In the genomic region with DNA sequence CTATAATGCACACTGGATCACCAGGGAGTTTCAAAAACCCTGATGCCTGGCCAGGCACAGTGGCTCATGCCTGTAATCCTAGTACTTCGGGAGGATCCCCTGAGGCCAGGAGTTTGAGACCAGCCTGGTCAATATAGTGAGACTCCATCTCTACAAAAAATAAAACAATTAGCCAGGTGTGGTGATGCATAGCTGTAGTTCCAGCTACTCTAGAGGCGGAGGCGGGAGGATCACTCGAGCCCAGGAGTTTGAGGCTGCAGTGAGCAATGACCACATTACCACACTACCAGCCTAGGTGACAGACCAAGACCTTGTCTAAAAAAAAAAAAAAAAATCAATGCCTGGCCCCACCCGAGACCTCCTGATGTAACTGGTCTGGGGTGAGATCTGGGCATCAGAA, we compare ENCODE assay signal across 18 cellular contexts.
DNase-seq lines count a peak whose midpoint lies in the region; ATAC-seq, FAIRE-seq and TF ChIP-seq lines count a peak whose summit lies in the region.
"Had no signal": no experiment of that assay in that cellular context is flagged by ENCODE, and none has a peak within 500 bp of the region (broad histone marks: within the 10 kb centered on the region; RNA-seq: fewer than 3 reads in every experiment).

No MANE protein-coding gene starts in this region.

- peaks cover 0 to 3% (median 0%) of the 10 kb centered on the region in 11 experiments; a peak in 1 of 22 replicates for H3K36me3 ChIP-seq in BLaER1 treated with 17β-estradiol and CSF1 and Interleukin-3, amounts not matched to agents 10 nM and 100 nM
- H3K36me3 ChIP-seq in IMR-90 (ENCODE audit: control insufficient read depth, insufficient read depth, low read length) (no peaks in the 10 kb centered on the region), keratinocyte (ENCODE audit: control insufficient read depth in 2 of 2, extremely low read depth in 1 of 2, insufficient read depth in 2 of 2, low read length in 2 of 2) (no peaks in the 10 kb centered on the region)
- H3K36me3 ChIP-seq: HAP-1 had no signal

- TF ChIP-seq CTCF in IMR-90 (conservative IDR thresholded peaks at IDR 0.05; ENCODE audit: low read depth, low read length) (no peak), keratinocyte (optimal IDR thresholded peaks at IDR 0.05 in 1 of 3, IDR thresholded peaks at IDR 0.05 in 1 of 3, conservative IDR thresholded peaks at IDR 0.05 in 1 of 3; ENCODE audit: extremely low read depth in 1 of 3, insufficient read depth in 2 of 3, low read length in 3 of 3) (no peak), type B pancreatic cell (conservative IDR thresholded peaks at IDR 0.05) (no peak)

- in situ Hi-C loops in IMR-90 (cut with MboI; ENCODE audit: low sequenced_read_pairs), result no loop called here

- H3K9me3 Mint-ChIP-seq in type B pancreatic cell, result peaks cover 6% of the 10 kb centered on the region
- H3K9me3 Mint-ChIP-seq: CD8-positive, alpha-beta T cell had no signal

- peak overlapping the region; percentile 86 for H3K4ac ChIP-seq in IMR-90 (ENCODE audit: low read depth, low read length)

- peak overlapping the region; percentile 10; the same call in 1 of the 2 replicates for H3K18ac ChIP-seq in IMR-90 (ENCODE audit: low read depth, low read length)

- no peak overlapping the region for H3K9ac ChIP-seq in BLaER1 treated with 17β-estradiol and CSF1 and Interleukin-3, amounts not matched to agents 10 nM and 100 nM
- H3K9ac ChIP-seq in IMR-90 (ENCODE audit: low read depth, low read length) (no peak overlapping the region), keratinocyte (ENCODE audit: control insufficient read depth, extremely low read depth, insufficient read depth, low read length) (no peak overlapping the region)

- POLR2A ChIA-PET in IMR-90 (lab: Charles Lee; ENCODE audit: unreplicated experiment), result interaction anchor here (1.0 kb wide), 1 partner anchor 42 kb away, joined by 3 read pairs; no protein-coding TSS in a partner anchor

- no peak for FAIRE-seq in keratinocyte (lab: Jason Lieb, UNC)
- FAIRE-seq: A204.1, GM19239, K562 had no signal

- H4K8ac ChIP-seq in IMR-90 (ENCODE audit: low read depth in 2 of 2, low read length in 2 of 2), result no peak overlapping the region

- H4K91ac ChIP-seq in IMR-90 (ENCODE audit: insufficient read depth, low read depth, low read length), result peak overlapping the region; percentile 60

- H2BK120ac ChIP-seq in IMR-90 (ENCODE audit: low read depth, low read length), result peak overlapping the region; percentile 80

- H2AFZ ChIP-seq in IMR-90 (replicated peaks; ENCODE audit: low read length, poor library complexity), result no peak overlapping the region
- peak overlapping the region; percentile 7 for H2AFZ ChIP-seq in keratinocyte (ENCODE audit: control insufficient read depth, low read length)

- no peak overlapping the region for H3K27ac ChIP-seq in BLaER1 treated with 17β-estradiol and CSF1 and Interleukin-3, amounts not matched to agents 10 nM and 100 nM
- H3K27ac ChIP-seq in IMR-90 (ENCODE audit: insufficient read depth, low read length), result no peak overlapping the region
- peak overlapping the region; percentile 22 for H3K27ac ChIP-seq in keratinocyte (ENCODE audit: control insufficient read depth, insufficient read depth, low read length)
- H3K27ac ChIP-seq: HL-60 had no signal

- dilution Hi-C loops in IMR-90 (cut with HindIII; ENCODE audit: low sequenced_read_pairs, unreplicated experiment), result no loop called here
- dilution Hi-C loops in keratinocyte (cut with MboI; ENCODE audit: extremely low pct_ligation_motif_present, low sequenced_read_pairs), result no loop called here

- no TSS peak for BruUV-seq in IMR-90 (replicated peaks; lab: Mats Ljungman, UMichigan)

- H3K79me2 ChIP-seq in keratinocyte (ENCODE audit: control insufficient read depth, insufficient read depth, low read length), result no peaks in the 10 kb centered on the region

- H2AK9ac ChIP-seq in IMR-90 (replicated peaks; ENCODE audit: low read depth, low read length, poor library complexity), result no peak overlapping the region

- H4K5ac ChIP-seq in IMR-90 (ENCODE audit: low read depth, low read length), result no peak overlapping the region

- no peaks in the 10 kb centered on the region for H3K27me3 ChIP-seq in BLaER1 treated with 17β-estradiol and CSF1 and Interleukin-3, amounts not matched to agents 10 nM and 100 nM
- H3K27me3 ChIP-seq in IMR-90 (ENCODE audit: control insufficient read depth, insufficient read depth, low read length) (no peaks in the 10 kb centered on the region), keratinocyte (ENCODE audit: control insufficient read depth, extremely low read depth, insufficient read depth, low read length) (no peaks in the 10 kb centered on the region)

- ATAC-seq in IMR-90 (ENCODE audit: low read depth) (no peak), left ventricle myocardium superior (no peak)
- ATAC-seq: CD8-positive, alpha-beta T cell; K562 had no signal

- H3K9me1 ChIP-seq in IMR-90 (ENCODE audit: insufficient read depth, low read length) (peaks cover 17% of the 10 kb centered on the region), keratinocyte (ENCODE audit: control insufficient read depth, extremely low read depth, insufficient read depth, low read length) (no peaks in the 10 kb centered on the region)

- H3K23ac ChIP-seq in IMR-90 (ENCODE audit: low read depth, low read length), result no peak overlapping the region; the same call in 1 of the 2 replicates

- H3K14ac ChIP-seq in IMR-90 (replicated peaks; ENCODE audit: low read depth, low read length), result peak overlapping the region; percentile 53

- H3K27ac Mint-ChIP-seq in type B pancreatic cell, result peak overlapping the region; percentile 66
- H3K27ac Mint-ChIP-seq: CD8-positive, alpha-beta T cell had no signal

- no peaks in the 10 kb centered on the region for H4K20me1 ChIP-seq in BLaER1 treated with 17β-estradiol and CSF1 and Interleukin-3, amounts not matched to agents 10 nM and 100 nM
- no peaks in the 10 kb centered on the region for H4K20me1 ChIP-seq in IMR-90 (ENCODE audit: insufficient read depth, low read length)
- H4K20me1 ChIP-seq in keratinocyte (ENCODE audit: control insufficient read depth, extremely low read depth, insufficient read depth, low read length), result no peaks in the 10 kb centered on the region

- H3K4me3 ChIP-seq in BLaER1 treated with 17β-estradiol and CSF1 and Interleukin-3, amounts not matched to agents 10 nM and 100 nM, result no peak overlapping the region
- H3K4me3 ChIP-seq in IMR-90 (ENCODE audit: insufficient read depth, low read depth, low read length) (no peak overlapping the region), keratinocyte (ENCODE audit: control insufficient read depth in 2 of 3, extremely low read depth in 1 of 3, insufficient read depth in 2 of 3, low read depth in 1 of 3, low read length in 3 of 3) (no peak overlapping the region)
- H3K4me3 ChIP-seq: HAP-1, K562 had no signal

- peak overlapping the region; percentile 82 for H2AK5ac ChIP-seq in IMR-90 (ENCODE audit: low read depth, low read length)

- H3K9me3 ChIP-seq in BLaER1 treated with 17β-estradiol and CSF1 and Interleukin-3, amounts not matched to agents 10 nM and 100 nM (replicated peaks in 1 of 11), result peaks cover 10 to 21% (median 15%) of the 10 kb centered on the region in 11 experiments
- H3K9me3 ChIP-seq in IMR-90 (ENCODE audit: control insufficient read depth, insufficient read depth, low read length) (peaks cover under 1% of the 10 kb centered on the region; the same call in 1 of the 2 replicates), keratinocyte (ENCODE audit: control insufficient read depth, low read depth, low read length) (no peaks in the 10 kb centered on the region)
- H3K9me3 ChIP-seq: HAP-1 had no signal

- no peak for TF ChIP-seq POLR2A in IMR-90 (IDR thresholded peaks at IDR 0.05; ENCODE audit: low read depth, low read length)

- peaks cover 0 to 11% (median 3%) of the 10 kb centered on the region in 10 experiments; a peak in 6 of 20 replicates for H3K4me1 ChIP-seq in BLaER1 treated with 17β-estradiol and CSF1 and Interleukin-3, amounts not matched to agents 10 nM and 100 nM
- H3K4me1 ChIP-seq in IMR-90 (ENCODE audit: control insufficient read depth, insufficient read depth, low read length) (peaks cover 8% of the 10 kb centered on the region), keratinocyte (ENCODE audit: control insufficient read depth, extremely low read depth, insufficient read depth, low read length) (peaks cover 25% of the 10 kb centered on the region)
- H3K4me1 ChIP-seq: HAP-1 had no signal

- no peak for TF ChIP-seq RAD21 in IMR-90 (IDR thresholded peaks at IDR 0.05; ENCODE audit: low read length)

- H3K56ac ChIP-seq in IMR-90 (ENCODE audit: extremely low read depth, insufficient read depth, low read length), result peak overlapping the region; percentile 20; the same call in 1 of the 2 replicates

- CTCF ChIA-PET in IMR-90 (lab: Yijun Ruan, JAX), result no interaction called here

- peaks cover 4% of the 10 kb centered on the region for H3K4me1 Mint-ChIP-seq in type B pancreatic cell (ENCODE audit: unreplicated experiment)

- H3K79me1 ChIP-seq in IMR-90 (ENCODE audit: low read depth in 1 of 2, low read length in 2 of 2), result no peaks in the 10 kb centered on the region

- H3K36me3 Mint-ChIP-seq in type B pancreatic cell, result no peaks in the 10 kb centered on the region
- H3K36me3 Mint-ChIP-seq: CD8-positive, alpha-beta T cell had no signal

- H3K27me3 Mint-ChIP-seq in type B pancreatic cell, result no peaks in the 10 kb centered on the region

- WGBS in IMR-90 (ENCODE audit: extremely low coverage in 2 of 2, insufficient read length in 1 of 2), 2 experiments, result no CpG with 5 or more reads among the region's 5 CpGs

- H2BK15ac ChIP-seq in IMR-90 (ENCODE audit: low read depth, low read length), result peak overlapping the region; percentile 64; the same call in 2 of the 3 replicates

- no peak overlapping the region for H2BK5ac ChIP-seq in IMR-90 (ENCODE audit: low read depth, low read length, poor library complexity, severe bottlenecking)

- no peak overlapping the region for H3K4me3 Mint-ChIP-seq in type B pancreatic cell
- H3K4me3 Mint-ChIP-seq: CD8-positive, alpha-beta T cell had no signal

- peak overlapping the region in 6 of 11 experiments; percentile 4 to 40 (median 27); a peak in 9 of 22 replicates for H3K4me2 ChIP-seq in BLaER1 treated with 17β-estradiol and CSF1 and Interleukin-3, amounts not matched to agents 10 nM and 100 nM
- no peak overlapping the region for H3K4me2 ChIP-seq in IMR-90 (ENCODE audit: low read depth, low read length)
- H3K4me2 ChIP-seq in keratinocyte (ENCODE audit: control insufficient read depth, extremely low read depth, insufficient read depth, low read depth, low read length), result no peak overlapping the region

- intact Hi-C loops in IMR-90 (cut with micrococcal nuclease) (no loop called here), left ventricle myocardium superior (cut with micrococcal nuclease) (no loop called here)

- DNase-seq in IMR-90 (no peak), keratinocyte (ENCODE audit: low read depth, low spot score) (no peak), type B pancreatic cell (ENCODE audit: extremely low spot score, unreplicated experiment) (no peak), retina (no peak), left ventricle myocardium superior (no peak)
- no peak for DNase-seq in stimulated activated CD4-positive, alpha-beta T cell treated with anti-CD3 and anti-CD28 coated beads, Interleukin-1b, Interleukin-23, amount 100 ng/mL, for 48 hours
- DNase-seq: ACHN; AML-193; Calu3; CD8-positive, alpha-beta T cell; DMS79 treated with DMSO at 0.1 percent for 48 hours; GF-D8 had no signal

- peak overlapping the region; percentile 80 for H2BK20ac ChIP-seq in IMR-90 (ENCODE audit: low read depth, low read length)

TF ChIP-seq in IMR-90, 13 proteins besides CTCF, POLR2A, EP300 and RAD21 (continues in another document):
- TF ChIP-seq NFE2L2 (IDR thresholded peaks at IDR 0.05; ENCODE audit: low read depth, low read length), result no peak

Comparison
In these comparisons a context has a peak if more than half of its experiments do, and no peak if none do; other contexts are left out.
1. H3K4me2 ChIP-seq: peak in BLaER1 treated with 17β-estradiol and CSF1 and Interleukin-3, amounts not matched to agents 10 nM and 100 nM (6 of 11); none in IMR-90 (single experiment) and keratinocyte (single experiment).